ENCODE assay signal across 18 cellular contexts in genomic region chr2:58239243-58239642, GRCh38. TPM values are rescaled to one million over a fixed set of nuclear protein-coding genes. Genes with fewer than 3 reads are reported as not detected.
DNase-seq lines count a peak whose midpoint lies in the region; ATAC-seq, FAIRE-seq and TF ChIP-seq lines count a peak whose summit lies in the region.
"Had no signal": no experiment of that assay in that cellular context is flagged by ENCODE, and none has a peak within 500 bp of the region (broad histone marks: within the 10 kb centered on the region; RNA-seq: fewer than 3 reads in every experiment).

No MANE protein-coding gene starts in this region.

- H3K36me3 Mint-ChIP-seq in T-helper 2 cell treated with Interferon-gamma antibody and Interleukin-4, amounts not matched to agents 5 μg/mL and 100 μg/mL, for 36 hours (ENCODE audit: low read depth), result no peaks in the 10 kb centered on the region

- H3K4me2 ChIP-seq in K562 (ENCODE audit: insufficient read depth, low read length) (peak overlapping the region; percentile 73), neuronal stem cell (ENCODE audit: insufficient read depth, low read length, poor library complexity, severe bottlenecking) (peak overlapping the region; percentile 11)

- H3K18ac ChIP-seq in neuronal stem cell (ENCODE audit: low read length), result no peak overlapping the region

- no peak for TF ChIP-seq RAD21 in K562 (CRISPR knock-in tag; conservative IDR thresholded peaks at IDR 0.05 in 1 of 2, IDR thresholded peaks at IDR 0.05 in 1 of 2)

- H3K9ac ChIP-seq in K562 (ENCODE audit: insufficient read depth in 1 of 2, low read depth in 2 of 2, low read length in 2 of 2), result peak overlapping the region in 1 of 2 experiments; percentile 94; a peak in 3 of 4 replicates
- no peak overlapping the region for H3K9ac ChIP-seq in neuronal stem cell (ENCODE audit: low read depth, low read length, poor library complexity)

- H2AFZ ChIP-seq in K562 (ENCODE audit: low read depth, low read length) (no peak overlapping the region), neuronal stem cell (ENCODE audit: low read length) (no peak overlapping the region)

- no peak overlapping the region for H2BK5ac ChIP-seq in neuronal stem cell (ENCODE audit: low read length)

- BruUV-seq in K562 (replicated peaks; lab: Mats Ljungman, UMichigan), result no TSS peak

- H3K9me3 Mint-ChIP-seq in T-helper 2 cell treated with Interferon-gamma antibody and Interleukin-4, amounts not matched to agents 5 μg/mL and 100 μg/mL, for 36 hours, result no peaks in the 10 kb centered on the region

- intact Hi-C loops in K562 (cut with micrococcal nuclease), result loop anchor here (2.0 kb wide), 1 partner anchor 192 kb away; the partner anchor contains the start of gene VRK2

- no peak for TF ChIP-seq CTCF in K562 (IDR thresholded peaks at IDR 0.05 in 2 of 3, conservative IDR thresholded peaks at IDR 0.05 in 1 of 3; ENCODE audit: insufficient read depth in 2 of 3, low read depth in 1 of 3, low read length in 3 of 3)

- no peak overlapping the region for H3K14ac ChIP-seq in neuronal stem cell (ENCODE audit: low read length)

- H3K36me3 ChIP-seq in MG63 (peaks cover 6% of the 10 kb centered on the region; the same call in 1 of the 2 replicates), K562 (ENCODE audit: control insufficient read depth, insufficient read depth, low read length) (no peaks in the 10 kb centered on the region; the same call in 2 of the 3 replicates), neuronal stem cell (replicated peaks in 1 of 2; ENCODE audit: control insufficient read depth in 2 of 2, insufficient read depth in 2 of 2, low read length in 2 of 2) (peaks cover 0 to 3% of the 10 kb centered on the region in 2 donors)
- H3K36me3 ChIP-seq: left ventricle myocardium inferior, tibial artery had no signal

- FAIRE-seq in K562 (lab: Jason Lieb, UNC), result no peak
- FAIRE-seq: endometrium, GM12892 had no signal

- CTCF ChIA-PET in K562 (lab: Yijun Ruan, JAX; ENCODE audit: low intra/inter-chr PET ratio), result interaction anchor here (0.6 kb wide), 1 partner anchor 11 kb away, joined by 6 read pairs; no protein-coding TSS in a partner anchor

- no peak overlapping the region for H3K27ac Mint-ChIP-seq in T-helper 2 cell treated with Interferon-gamma antibody and Interleukin-4, amounts not matched to agents 5 μg/mL and 100 μg/mL, for 36 hours

- H3K4ac ChIP-seq in neuronal stem cell (ENCODE audit: low read length), result no peak overlapping the region

- no peak for TF ChIP-seq EP300 in K562 (IDR thresholded peaks at IDR 0.05; ENCODE audit: low read length)

- H4K20me1 ChIP-seq in K562 (replicated peaks; ENCODE audit: control insufficient read depth, insufficient read depth, low read length), result no peaks in the 10 kb centered on the region

- in situ Hi-C loops in K562 (cut with MboI), result no loop called here

- peaks cover 2% of the 10 kb centered on the region for H3K27me3 Mint-ChIP-seq in T-helper 2 cell treated with Interferon-gamma antibody and Interleukin-4, amounts not matched to agents 5 μg/mL and 100 μg/mL, for 36 hours (ENCODE audit: low read depth)

- H3K4me3 ChIP-seq in MG63 (peak overlapping the region; percentile 98), K562 (peak overlapping the region; percentile 77; the same call in 1 of the 2 replicates), neuronal stem cell (ENCODE audit: low read length in 2 of 2) (peak overlapping the region in 1 of 2 donors; percentile 93)
- H3K4me3 ChIP-seq: body of pancreas, left ventricle myocardium inferior, tibial artery had no signal

- no peak overlapping the region for H4K91ac ChIP-seq in neuronal stem cell (ENCODE audit: low read depth, low read length, poor library complexity)

- H3K9me3 ChIP-seq in MG63, result no peaks in the 10 kb centered on the region
- no peaks in the 10 kb centered on the region; the same call in 1 of the 2 replicates for H3K9me3 ChIP-seq in K562 (replicated peaks; ENCODE audit: control insufficient read depth, insufficient read depth, low read depth, low read length)
- H3K9me3 ChIP-seq in neuronal stem cell (replicated peaks in 1 of 2; ENCODE audit: control insufficient read depth in 2 of 2, insufficient read depth in 1 of 2, low read depth in 1 of 2, low read length in 2 of 2), result peaks cover 3 to 27% of the 10 kb centered on the region in 2 donors
- H3K9me3 ChIP-seq: body of pancreas, left ventricle myocardium inferior, tibial artery had no signal

- POLR2A ChIA-PET in K562 (lab: Yijun Ruan, JAX), result no interaction called here

- no peaks in the 10 kb centered on the region for H3K79me1 ChIP-seq in neuronal stem cell (ENCODE audit: low read depth, low read length)

- peaks cover 70% of the 10 kb centered on the region for H3K79me2 ChIP-seq in K562 (ENCODE audit: control insufficient read depth, insufficient read depth, low read length)

- H3K4me3 Mint-ChIP-seq in T-helper 2 cell treated with Interferon-gamma antibody and Interleukin-4, amounts not matched to agents 5 μg/mL and 100 μg/mL, for 36 hours, result peak overlapping the region; percentile 9

- H3K4me1 Mint-ChIP-seq in T-helper 2 cell treated with Interferon-gamma antibody and Interleukin-4, amounts not matched to agents 5 μg/mL and 100 μg/mL, for 36 hours (ENCODE audit: low read depth), result peaks cover 26% of the 10 kb centered on the region

- peaks cover 5 to 22% of the 10 kb centered on the region in 2 experiments for H3K4me1 ChIP-seq in K562 (replicated peaks in 1 of 2; ENCODE audit: control insufficient read depth in 2 of 2, insufficient read depth in 2 of 2, low read length in 2 of 2)
- peaks cover 2 to 5% of the 10 kb centered on the region in 2 donors for H3K4me1 ChIP-seq in neuronal stem cell (ENCODE audit: control insufficient read depth in 2 of 2, insufficient read depth in 1 of 2, low read depth in 1 of 2, low read length in 2 of 2)

- H2BK12ac ChIP-seq in neuronal stem cell (ENCODE audit: low read length), result no peak overlapping the region

- no peak overlapping the region for H4K8ac ChIP-seq in neuronal stem cell (ENCODE audit: low read depth, low read length)

- TF ChIP-seq POLR2A in K562 (conservative IDR thresholded peaks at IDR 0.05), result no peak

- no peak for DNase-seq in T-helper 2 cell treated with Interferon-gamma antibody and Interleukin-4, amounts not matched to agents 5 μg/mL and 100 μg/mL, for 36 hours (ENCODE audit: low spot score)
- DNase-seq in T-helper 2 cell, result no peak
- DNase-seq in MG63, result no peak
- DNase-seq in K562 (ENCODE audit: extremely low read depth in 1 of 4, low spot score in 3 of 4), result no peak
- DNase-seq in neuronal stem cell (ENCODE audit: low spot score), result no peak
- no peak for DNase-seq in amniotic stem cell (lab: John Stamatoyannopoulos, UW)
- DNase-seq: 8988T, body of pancreas, left ventricle myocardium inferior, NCI-H1417 treated with DMSO at 0.1 percent for 48 hours, NCI-H526, nucleus accumbens, SHP77, tibial artery had no signal

- H2BK120ac ChIP-seq in neuronal stem cell (ENCODE audit: low read depth, low read length), result no peak overlapping the region

- no peaks in the 10 kb centered on the region for H3K9me1 ChIP-seq in K562 (ENCODE audit: control insufficient read depth, insufficient read depth, low read length)

- H2AK5ac ChIP-seq in neuronal stem cell (ENCODE audit: low read depth, low read length), result no peak overlapping the region

- ATAC-seq in K562, result no peak; the same call in 2 of the 3 replicates
- no peak for ATAC-seq in HG03045 (IDR thresholded peaks at IDR 0.05; ENCODE audit: unreplicated experiment)
- ATAC-seq in GM21360 (IDR thresholded peaks at IDR 0.05; ENCODE audit: unreplicated experiment), result no peak
- ATAC-seq: body of pancreas had no signal

- no peak overlapping the region for H2BK15ac ChIP-seq in neuronal stem cell (ENCODE audit: low read length)

- H3K27me3 ChIP-seq in MG63 (no peaks in the 10 kb centered on the region), K562 (ENCODE audit: control insufficient read depth in 2 of 2, insufficient read depth in 2 of 2, low read length in 2 of 2) (no peaks in the 10 kb centered on the region), neuronal stem cell (ENCODE audit: control insufficient read depth in 3 of 3, insufficient read depth in 3 of 3, low read depth in 1 of 3, low read length in 3 of 3) (peaks cover 0 to 8% (median 0%) of the 10 kb centered on the region in 3 experiments)
- H3K27me3 ChIP-seq: body of pancreas, tibial artery had no signal

- no peak overlapping the region for H3K23ac ChIP-seq in neuronal stem cell (ENCODE audit: low read depth, low read length, poor library complexity)

- H3K27ac ChIP-seq in K562 (ENCODE audit: extremely low read depth, low read depth, low read length) (no peak overlapping the region), neuronal stem cell (replicated peaks; ENCODE audit: low read length) (no peak overlapping the region)
- H3K27ac ChIP-seq: body of pancreas, left ventricle myocardium inferior, tibial artery had no signal

TF ChIP-seq in K562, 482 proteins besides CTCF, POLR2A, EP300 and RAD21:
- TF ChIP-seq RBFOX2 (IDR thresholded peaks at IDR 0.05; ENCODE audit: low read depth, low read length), result no peak

RNA-seq across cellular contexts. Expression of gene FANCL, which starts 1.9 kb away (rescaled TPM):
- 21.4 and 25.9 TPM in 2 replicates for total RNA-seq in MG63 (2014; rRNA removed; shearing (Covaris generic); ENCODE audit: low replicate concordance)
- total RNA-seq in K562 (2011; cell fraction: chromatin; rRNA removed; ENCODE audit: low replicate concordance), result 63.6 and 145 TPM in 2 replicates
- total RNA-seq in K562 (2011; cell fraction: nucleolus; rRNA removed), result 20.5 and 27.0 TPM in 2 replicates
- 47.0 and 63.5 TPM in 2 replicates for total RNA-seq in K562 (2011; cell fraction: nucleoplasm; rRNA removed)
- total RNA-seq in K562 (2014; rRNA removed) (29.3 and 36.7 TPM in 2 replicates), K562 (2014; rRNA removed; fragmentation: Illumina TruSeq; extraction: Trizol) (58.5 and 62.6 TPM in 2 replicates), K562 (2015; rRNA removed; fragmentation: Illumina TruSeq; extraction: Trizol) (41.5 and 43.4 TPM in 2 replicates), K562 (2021) (37.8 and 39.9 TPM in 2 replicates)
- polyA plus RNA-seq in K562 (2011; rRNA removed) (76.1 and 87.1 TPM in 2 replicates), K562 (2014; fragmentation: Illumina TruSeq; extraction: Trizol) (43.1 and 44.3 TPM in 2 replicates), K562 (2014; fragmentation: Nextera tagmentation; extraction: Ambion mirVana) (100 to 1,000 TPM; 106 to 120 TPM), K562 (2014; rRNA removed) (59.9 and 64.0 TPM in 2 replicates)
- 10.9 and 26.7 TPM in 2 replicates for polyA plus RNA-seq in K562 (2011; cell fraction: cytosol; rRNA removed)
- 72.7 and 134 TPM in 2 replicates for polyA plus RNA-seq in K562 (2011; cell fraction: nucleus; rRNA removed)
- polyA plus RNA-seq in K562 (2012), result 35.6 and 36.1 TPM in 2 replicates
- polyA minus RNA-seq in K562 (2011; rRNA and poly(A)+ RNA removed), result 105 TPM in 2 replicates
- polyA minus RNA-seq in K562 (2011; cell fraction: cytosol; rRNA and poly(A)+ RNA removed), result 15.4 and 24.1 TPM in 2 replicates
- 68.9 and 125 TPM in 2 replicates for polyA minus RNA-seq in K562 (2011; cell fraction: nucleus; rRNA and poly(A)+ RNA removed)
- polyA plus RNA-seq in neuronal stem cell (2013, experiment 1 of 2), result 46.7 TPM
- polyA plus RNA-seq in neuronal stem cell (2013, experiment 2 of 2), result 47.7 TPM
